In the genomic region with DNA sequence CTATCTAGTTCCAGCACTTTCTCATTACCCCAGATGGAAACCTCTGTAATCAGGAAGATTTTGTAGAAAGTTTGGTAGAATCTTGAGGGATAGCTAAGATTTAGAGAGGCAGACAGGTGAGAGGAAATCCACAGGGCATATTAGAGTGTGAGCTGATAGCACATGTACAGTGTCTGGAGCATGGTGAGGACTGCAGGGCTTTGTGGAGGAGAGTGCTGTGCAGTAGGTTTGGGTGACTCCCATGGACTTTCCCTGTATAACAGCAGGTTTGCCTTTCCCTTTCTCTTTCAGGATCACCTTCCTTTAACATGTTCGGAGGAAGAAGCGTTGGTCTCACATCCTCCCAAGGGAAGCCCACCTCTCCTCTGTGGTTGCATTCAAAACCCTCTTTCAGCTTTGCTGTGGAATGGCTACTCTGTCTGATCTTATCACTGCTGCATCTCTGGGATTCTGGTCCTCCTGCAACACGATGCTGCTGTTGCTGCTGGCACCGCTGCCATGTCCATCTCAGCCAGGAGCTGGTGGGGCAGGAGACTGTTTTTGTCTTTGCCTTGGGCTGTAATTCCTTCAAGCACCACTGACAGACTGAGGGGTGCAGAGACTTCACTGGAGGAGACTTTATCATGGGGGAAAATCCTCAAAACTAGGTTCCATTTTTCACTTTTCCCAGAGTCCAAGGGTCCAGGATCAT, we compare ENCODE assay signal across 3 cellular contexts.
TF ChIP-seq lines count a peak whose summit lies in the region.

No MANE protein-coding gene starts in this region.

TF ChIP-seq in SK-N-SH, 30 proteins besides CTCF, POLR2A, EP300 and RAD21:
- TF ChIP-seq FOXJ3 (CRISPR knock-in tag; IDR thresholded peaks at IDR 0.05) (no peak), GATA2 (CRISPR knock-in tag; IDR thresholded peaks at IDR 0.05) (peak; percentile 67)

TF ChIP-seq in SK-N-SH treated with all-trans-retinoic acid at 6 μM for 48 hours, 23 proteins besides CTCF, POLR2A, EP300 and RAD21:
- no peak for TF ChIP-seq ESRRG (CRISPR knock-in tag; IDR thresholded peaks at IDR 0.05)
- TF ChIP-seq SNAI2 (CRISPR knock-in tag; IDR thresholded peaks at IDR 0.05): no peak

TF ChIP-seq in H1, 55 proteins besides CTCF, POLR2A, EP300 and RAD21:
- TF ChIP-seq, protein P1, sequence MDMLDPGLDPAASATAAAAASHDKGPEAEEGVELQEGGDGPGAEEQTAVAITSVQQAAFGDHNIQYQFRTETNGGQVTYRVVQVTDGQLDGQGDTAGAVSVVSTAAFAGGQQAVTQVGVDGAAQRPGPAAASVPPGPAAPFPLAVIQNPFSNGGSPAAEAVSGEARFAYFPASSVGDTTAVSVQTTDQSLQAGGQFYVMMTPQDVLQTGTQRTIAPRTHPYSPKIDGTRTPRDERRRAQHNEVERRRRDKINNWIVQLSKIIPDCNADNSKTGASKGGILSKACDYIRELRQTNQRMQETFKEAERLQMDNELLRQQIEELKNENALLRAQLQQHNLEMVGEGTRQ (IDR thresholded peaks at IDR 0.05; ENCODE audit: low read length): no peak
- TF ChIP-seq POU5F1 (IDR thresholded peaks at IDR 0.05; ENCODE audit: low read depth, low read length) (no peak), EGR1 (IDR thresholded peaks at IDR 0.05; ENCODE audit: borderline replicate concordance, low read depth, low read length) (no peak), ZNF274 (IDR thresholded peaks at IDR 0.05; ENCODE audit: borderline replicate concordance, extremely low read depth, low read length) (no peak), SP2 (IDR thresholded peaks at IDR 0.05; ENCODE audit: low read length) (no peak), KDM1A (IDR thresholded peaks at IDR 0.05; ENCODE audit: borderline replicate concordance, low read length) (no peak), CREB1 (IDR thresholded peaks at IDR 0.05) (no peak), RBBP5 (IDR thresholded peaks at IDR 0.05; ENCODE audit: borderline replicate concordance, low read depth, low read length) (no peak), NRF1 (IDR thresholded peaks at IDR 0.05; ENCODE audit: low read depth, low read length) (no peak), KDM5A (IDR thresholded peaks at IDR 0.05; ENCODE audit: low read length) (no peak), TAF1 (IDR thresholded peaks at IDR 0.05; ENCODE audit: low read depth, low read length) (no peak), TEAD4 (IDR thresholded peaks at IDR 0.05; ENCODE audit: low read depth, low read length) (no peak), NANOG (IDR thresholded peaks at IDR 0.05; ENCODE audit: insufficient read depth, low read depth, low read length, poor library complexity, severe bottlenecking) (no peak), SUZ12 (IDR thresholded peaks at IDR 0.05; ENCODE audit: low read length) (no peak), TCF12 (IDR thresholded peaks at IDR 0.05; ENCODE audit: low read depth, low read length) (no peak)
